Comparison of ENCODE assay signal across 11 cellular contexts in genomic region chr6:16486661-16487060, GRCh38.
DNase-seq lines count a peak whose midpoint lies in the region; ATAC-seq lines count a peak whose summit lies in the region.
"Had no signal": no experiment of that assay in that cellular context is flagged by ENCODE, and none has a peak within 500 bp of the region (broad histone marks: within the 10 kb centered on the region; RNA-seq: fewer than 3 reads in every experiment).

No MANE protein-coding gene starts in this region.

- no peak for ATAC-seq in activated T-helper 17 cell treated with anti-CD3 and anti-CD28 coated beads, Interleukin-2, amount 50 U/mL, for 72 hours (replicated peaks)
- no peak for ATAC-seq in stimulated activated naive CD8-positive, alpha-beta T cell treated with anti-CD3 and anti-CD28 coated beads, Interleukin-15, amount 100 ng/mL, for 72 hours
- no peak for ATAC-seq in GM19452 (IDR thresholded peaks at IDR 0.05; ENCODE audit: unreplicated experiment)
- ATAC-seq in HG02884 (IDR thresholded peaks at IDR 0.05; ENCODE audit: unreplicated experiment), result no peak
- ATAC-seq in GM21825 (IDR thresholded peaks at IDR 0.05; ENCODE audit: unreplicated experiment), result no peak

- H3K36me3 Mint-ChIP-seq in activated T-helper 17 cell treated with anti-CD3 and anti-CD28 coated beads, Interleukin-2, amount 50 U/mL, for 72 hours (ENCODE audit: low read depth), result peaks cover 42% of the 10 kb centered on the region

- DNase-seq in activated naive CD4-positive, alpha-beta T cell treated with Interleukin-2 at 50 U/mL for 16 hours, result peak; percentile 79
- no peak for DNase-seq in activated naive CD4-positive, alpha-beta T cell treated with anti-CD3 and anti-CD28 coated beads, Interleukin-2, amount 50 U/mL, for 16 hours
- peak in 7 of 10 donors; percentile 10 to 80 (median 22) for DNase-seq in posterior cingulate gyrus
- peak in 1 of 2 donors; percentile 47 for DNase-seq in stimulated activated naive CD8-positive, alpha-beta T cell treated with anti-CD3 and anti-CD28 coated beads, Interleukin-15, amount 100 ng/mL, for 72 hours
- DNase-seq: GM23248, mammary epithelial cell, transverse colon had no signal

- H3K27me3 Mint-ChIP-seq in activated T-helper 17 cell treated with anti-CD3 and anti-CD28 coated beads, Interleukin-2, amount 50 U/mL, for 72 hours, result no peaks in the 10 kb centered on the region
- no peaks in the 10 kb centered on the region for H3K27me3 Mint-ChIP-seq in stimulated activated naive CD8-positive, alpha-beta T cell treated with anti-CD3 and anti-CD28 coated beads, Interleukin-15, amount 100 ng/mL, for 72 hours

- H3K4me1 Mint-ChIP-seq in activated T-helper 17 cell treated with anti-CD3 and anti-CD28 coated beads, Interleukin-2, amount 50 U/mL, for 72 hours, result peaks cover 85% of the 10 kb centered on the region
- peaks cover 95% of the 10 kb centered on the region for H3K4me1 Mint-ChIP-seq in stimulated activated naive CD8-positive, alpha-beta T cell treated with anti-CD3 and anti-CD28 coated beads, Interleukin-15, amount 100 ng/mL, for 72 hours

- no peaks in the 10 kb centered on the region for H3K9me3 Mint-ChIP-seq in activated T-helper 17 cell treated with anti-CD3 and anti-CD28 coated beads, Interleukin-2, amount 50 U/mL, for 72 hours
- no peaks in the 10 kb centered on the region for H3K9me3 Mint-ChIP-seq in stimulated activated naive CD8-positive, alpha-beta T cell treated with anti-CD3 and anti-CD28 coated beads, Interleukin-15, amount 100 ng/mL, for 72 hours

- H3K27ac Mint-ChIP-seq in activated T-helper 17 cell treated with anti-CD3 and anti-CD28 coated beads, Interleukin-2, amount 50 U/mL, for 72 hours, result peak overlapping the region; percentile 94
- H3K27ac Mint-ChIP-seq in stimulated activated naive CD8-positive, alpha-beta T cell treated with anti-CD3 and anti-CD28 coated beads, Interleukin-15, amount 100 ng/mL, for 72 hours, result peak overlapping the region; percentile 67 to 91

- intact Hi-C loops in posterior cingulate gyrus (cut with DNase I), result no loop called here

- peak overlapping the region; percentile 79 for H3K4me3 Mint-ChIP-seq in activated T-helper 17 cell treated with anti-CD3 and anti-CD28 coated beads, Interleukin-2, amount 50 U/mL, for 72 hours
- H3K4me3 Mint-ChIP-seq in stimulated activated naive CD8-positive, alpha-beta T cell treated with anti-CD3 and anti-CD28 coated beads, Interleukin-15, amount 100 ng/mL, for 72 hours, result peak overlapping the region; percentile 57 to 79
